In the genomic region with DNA sequence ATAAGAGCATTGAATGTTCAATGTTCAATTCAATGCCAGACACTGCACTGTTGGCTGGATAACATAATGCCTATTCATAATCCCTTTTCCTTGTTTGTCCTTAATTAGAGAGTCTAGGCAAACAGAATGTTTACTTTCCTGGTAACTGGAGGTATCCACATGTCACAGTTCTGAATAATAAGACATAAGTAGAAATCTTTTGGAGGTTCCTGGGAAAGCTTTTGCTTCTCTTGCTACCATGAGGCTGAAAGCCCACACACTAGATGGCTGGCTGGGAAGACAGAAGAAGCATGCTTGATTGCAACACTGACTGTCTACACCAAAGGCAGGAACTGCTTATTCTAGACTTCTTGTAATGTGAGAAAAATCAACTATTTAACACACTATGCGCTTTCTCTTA, we compare ENCODE assay signal across 17 cellular contexts.
DNase-seq lines count a peak whose midpoint lies in the region; ATAC-seq, FAIRE-seq and TF ChIP-seq lines count a peak whose summit lies in the region.
"Had no signal": no experiment of that assay in that cellular context is flagged by ENCODE, and none has a peak within 500 bp of the region (broad histone marks: within the 10 kb centered on the region; RNA-seq: fewer than 3 reads in every experiment).

No MANE protein-coding gene starts in this region.

- no peaks in the 10 kb centered on the region for H3K36me3 ChIP-seq in naive thymus-derived CD4-positive, alpha-beta T cell (ENCODE audit: control insufficient read depth in 2 of 3, insufficient read depth in 3 of 3, low read length in 3 of 3)
- H3K36me3 ChIP-seq in psoas muscle (ENCODE audit: insufficient read depth in 1 of 2, low read depth in 1 of 2): no peaks in the 10 kb centered on the region

- ATAC-seq in naive thymus-derived CD4-positive, alpha-beta T cell: no peak
- ATAC-seq in psoas muscle: no peak
- ATAC-seq: GM23338; natural killer cell treated with Interleukin-12 subunit alpha and Interleukin-12 subunit beta and Interleukin-15 and Interleukin-18, amount 100 ng/mL, for 72 hours had no signal

- H3K27ac Mint-ChIP-seq in naive thymus-derived CD4-positive, alpha-beta T cell: peak overlapping the region in 1 of 9 donors; percentile 95
- H3K27ac Mint-ChIP-seq: CD4-positive, alpha-beta memory T cell; GM23338; natural killer cell treated with Interleukin-12 subunit alpha and Interleukin-12 subunit beta and Interleukin-15 and Interleukin-18, amount 100 ng/mL, for 72 hours had no signal

- 95 to 100% (median 96%) methylated on average over 1 of the region's 1 CpG for WGBS in psoas muscle, 3 donors

- H3K4me1 ChIP-seq in naive thymus-derived CD4-positive, alpha-beta T cell (ENCODE audit: control insufficient read depth in 2 of 2, insufficient read depth in 2 of 2, low read length in 2 of 2): no peaks in the 10 kb centered on the region
- no peaks in the 10 kb centered on the region for H3K4me1 ChIP-seq in psoas muscle

- POLR2A ChIA-PET in naive thymus-derived CD4-positive, alpha-beta T cell (lab: Charles Lee): no interaction called here

- CTCF ChIA-PET in naive thymus-derived CD4-positive, alpha-beta T cell (lab: Charles Lee): no interaction called here

- H3K36me3 Mint-ChIP-seq in naive thymus-derived CD4-positive, alpha-beta T cell: peaks cover 0 to 68% (median 0%) of the 10 kb centered on the region in 5 donors
- H3K36me3 Mint-ChIP-seq: CD4-positive, alpha-beta memory T cell; natural killer cell treated with Interleukin-12 subunit alpha and Interleukin-12 subunit beta and Interleukin-15 and Interleukin-18, amount 100 ng/mL, for 72 hours had no signal

- H3K27me3 Mint-ChIP-seq in naive thymus-derived CD4-positive, alpha-beta T cell: peaks cover 0 to 9% (median 7%) of the 10 kb centered on the region in 5 donors
- H3K27me3 Mint-ChIP-seq: CD4-positive, alpha-beta memory T cell had no signal

- H3K27ac ChIP-seq in HL-60 (replicated peaks) (peak overlapping the region; percentile 18), psoas muscle (no peak overlapping the region)
- H3K27ac ChIP-seq in naive thymus-derived CD4-positive, alpha-beta T cell (ENCODE audit: low read depth, low read length): no peak overlapping the region
- H3K27ac ChIP-seq: hepatocyte, PC-9 had no signal

- H3K4me1 Mint-ChIP-seq in naive thymus-derived CD4-positive, alpha-beta T cell: peaks cover 0 to 83% (median 8%) of the 10 kb centered on the region in 7 donors

- H3K4me3 Mint-ChIP-seq in naive thymus-derived CD4-positive, alpha-beta T cell: peak overlapping the region in 1 of 10 donors; percentile 23
- H3K4me3 Mint-ChIP-seq: CD4-positive, alpha-beta memory T cell; GM23338; natural killer cell treated with Interleukin-12 subunit alpha and Interleukin-12 subunit beta and Interleukin-15 and Interleukin-18, amount 100 ng/mL, for 72 hours had no signal

- H3K27me3 ChIP-seq in HL-60 (ENCODE audit: insufficient read depth, poor library complexity, severe bottlenecking) (no peaks in the 10 kb centered on the region), psoas muscle (ENCODE audit: insufficient read depth in 3 of 3, low read length in 2 of 3) (no peaks in the 10 kb centered on the region)
- no peaks in the 10 kb centered on the region for H3K27me3 ChIP-seq in naive thymus-derived CD4-positive, alpha-beta T cell (ENCODE audit: control insufficient read depth in 2 of 2, insufficient read depth in 2 of 2, low read length in 2 of 2)
- H3K27me3 ChIP-seq: hepatocyte had no signal

- peaks cover 0 to 21% (median 0%) of the 10 kb centered on the region in 11 donors for H3K9me3 Mint-ChIP-seq in naive thymus-derived CD4-positive, alpha-beta T cell
- H3K9me3 Mint-ChIP-seq: natural killer cell treated with Interleukin-12 subunit alpha and Interleukin-12 subunit beta and Interleukin-15 and Interleukin-18, amount 100 ng/mL, for 72 hours had no signal

- H3K9me3 ChIP-seq in naive thymus-derived CD4-positive, alpha-beta T cell (ENCODE audit: control insufficient read depth in 2 of 3, low read length in 3 of 3): no peaks in the 10 kb centered on the region
- no peaks in the 10 kb centered on the region for H3K9me3 ChIP-seq in psoas muscle

- H3K4me3 ChIP-seq in HL-60 (replicated peaks; ENCODE audit: insufficient read depth, low read length): no peak overlapping the region
- no peak overlapping the region for H3K4me3 ChIP-seq in naive thymus-derived CD4-positive, alpha-beta T cell (ENCODE audit: low read length)
- no peak overlapping the region for H3K4me3 ChIP-seq in psoas muscle
- H3K4me3 ChIP-seq: GM23338, hepatocyte, PC-9 had no signal

- no peak for TF ChIP-seq CTCF in HL-60 (IDR thresholded peaks at IDR 0.05; ENCODE audit: insufficient read depth, low read length)
- no peak for TF ChIP-seq CTCF in psoas muscle (IDR thresholded peaks at IDR 0.05)

- DNase-seq in DMS153 (lab: John Stamatoyannopoulos, UW) (peak; percentile 42), HL-60 (ENCODE audit: low read depth in 1 of 2, low spot score in 1 of 2) (peak; percentile 17 to 58), OCI-M1 (lab: John Stamatoyannopoulos, UW) (peak; percentile 88), medulla oblongata (ENCODE audit: extremely low spot score) (peak; percentile 73), GM19239 (ENCODE audit: insufficient read length, low spot score) (no peak), psoas muscle (no peak)
- no peak for DNase-seq in naive thymus-derived CD4-positive, alpha-beta T cell
- DNase-seq: activated CD4-positive, CD25-positive, alpha-beta regulatory T cell treated with anti-CD3 and anti-CD28 coated beads, Interleukin-2, amount 50 U/mL, for 72 hours; aorta; CD4-positive, alpha-beta memory T cell; dermis blood vessel endothelial cell; PC-9; right cardiac atrium; stimulated activated CD4-positive, alpha-beta T cell treated with anti-CD3 and anti-CD28 coated beads, Interleukin-2, amount 100 ng/mL, for 48 hours had no signal

- intact Hi-C loops in naive thymus-derived CD4-positive, alpha-beta T cell (cut with micrococcal nuclease): no loop called here
- intact Hi-C loops in psoas muscle (cut with DNase I): no loop called here

- no peak for FAIRE-seq in GM19239 (lab: Jason Lieb, UNC)

Comparison
In these comparisons a context has a peak if more than half of its experiments do, and no peak if none do; other contexts are left out.
1. DNase-seq: peak in DMS153 (single experiment), HL-60 (2 of 2), OCI-M1 (single experiment) and medulla oblongata (single experiment); none in GM19239 (single experiment), naive thymus-derived CD4-positive, alpha-beta T cell (0 of 9) and psoas muscle (0 of 2).